ENCODE assay signal across 8 cellular contexts in genomic region chr7:77331938-77332695, GRCh38.
DNase-seq lines count a peak whose midpoint lies in the region; ATAC-seq, FAIRE-seq and TF ChIP-seq lines count a peak whose summit lies in the region.

No MANE protein-coding gene starts in this region.

- no peak overlapping the region for H3K4me2 ChIP-seq in H1 (ENCODE audit: insufficient read depth in 1 of 2, low read depth in 2 of 2, low read length in 2 of 2)

- no peak for TF ChIP-seq EP300 in H1 (IDR thresholded peaks at IDR 0.05; ENCODE audit: borderline replicate concordance in 1 of 2, low read depth in 2 of 2, low read length in 2 of 2)

- no peaks in the 10 kb centered on the region for H3K27me3 ChIP-seq in H1 (replicated peaks in 1 of 4; ENCODE audit: control insufficient read depth in 3 of 4, extremely low read depth in 1 of 4, insufficient read depth in 3 of 4, low read length in 3 of 4)

- no peak overlapping the region for H2BK12ac ChIP-seq in H1 (ENCODE audit: low read depth, low read length)

- H3K27ac ChIP-seq in VCaP, result no peak overlapping the region
- no peak overlapping the region for H3K27ac ChIP-seq in H1 (ENCODE audit: low read depth, low read length)
- no peak overlapping the region for H3K27ac ChIP-seq in substantia nigra (ENCODE audit: low read depth, low read length, poor library complexity, severe bottlenecking)

- H4K8ac ChIP-seq in H1 (ENCODE audit: extremely low read depth, insufficient read depth, low read length), result no peak overlapping the region

- no peak overlapping the region for H2BK20ac ChIP-seq in H1 (ENCODE audit: low read length)

- FAIRE-seq in H1 (lab: Jason Lieb, UNC), result peak; percentile 79

- H2AFZ ChIP-seq in H1 (ENCODE audit: low read length), result no peak overlapping the region

- no peak overlapping the region for H3K14ac ChIP-seq in H1 (ENCODE audit: insufficient read length)

- H3K23me2 ChIP-seq in H1 (ENCODE audit: low read depth, low read length), result 0 out of 2 replicates have a peak, but pooled peaks cover 3% of the 10 kb centered on the region

- DNase-seq in D341Med (ENCODE audit: low spot score) (peak; percentile 86), NCI-H2196 treated with DMSO at 0.1 percent for 48 hours (lab: John Stamatoyannopoulos, UW; ENCODE audit: unreplicated experiment) (peak; percentile 72), H1 (ENCODE audit: low read depth in 1 of 2, low spot score in 2 of 2) (peak in 1 of 2 experiments; percentile 15), midbrain (lab: John Stamatoyannopoulos, UW) (peak; percentile 86), substantia nigra (lab: John Stamatoyannopoulos, UW) (peak in 33 of 49 donors; percentile 7 to 79 (median 35))

- H2BK5ac ChIP-seq in H1 (ENCODE audit: low read depth, low read length), result no peak overlapping the region

- no peak overlapping the region for H3K23ac ChIP-seq in H1 (ENCODE audit: insufficient read length)

- 59% methylated on average over 3 of the region's 3 CpGs; no CpG with 5 or more reads in 1 of the 2 experiments for whole genome bisulfite sequencing in H1 (ENCODE audit: extremely low coverage in 1 of 2, insufficient coverage in 1 of 2, insufficient read length in 1 of 2, insufficient replicate concordance in 2 of 2, low coverage in 1 of 2, low lambda C conversion rate in 2 of 2, missing lambda C conversion rate in 1 of 2), 2 experiments

- H3K18ac ChIP-seq in H1 (ENCODE audit: extremely low read depth, low read length), result no peak overlapping the region

- no peaks in the 10 kb centered on the region for H3K36me3 ChIP-seq in H1 (ENCODE audit: control insufficient read depth in 2 of 4, insufficient read depth in 4 of 4, low read length in 3 of 4)

- H3K4ac ChIP-seq in H1 (replicated peaks; ENCODE audit: insufficient read length, low read depth, low read length), result no peak overlapping the region

- H3K4me1 ChIP-seq in H1 (replicated peaks in 1 of 4; ENCODE audit: control insufficient read depth in 3 of 4, insufficient read depth in 4 of 4, low read length in 3 of 4), result peaks cover 0 to 10% (median 5%) of the 10 kb centered on the region in 4 experiments; a peak in 5 of 7 replicates

- peak; percentile 84 to 89 for TF ChIP-seq RAD21 in H1 (IDR thresholded peaks at IDR 0.05 in 1 of 2, conservative IDR thresholded peaks at IDR 0.05 in 1 of 2; ENCODE audit: low read depth in 2 of 2, low read length in 2 of 2)

- ATAC-seq in GM19351 (IDR thresholded peaks at IDR 0.05; ENCODE audit: unreplicated experiment), result peak; percentile 68
- peak; percentile 67 for ATAC-seq in HG03342 (IDR thresholded peaks at IDR 0.05; ENCODE audit: unreplicated experiment)

- H3K79me2 ChIP-seq in H1 (ENCODE audit: control insufficient read depth in 1 of 2, insufficient read depth in 2 of 2, low read length in 2 of 2), result no peaks in the 10 kb centered on the region

- H3K56ac ChIP-seq in H1 (replicated peaks; ENCODE audit: insufficient read length, low read depth, low read length), result no peak overlapping the region

- no peaks in the 10 kb centered on the region for H4K20me1 ChIP-seq in H1 (replicated peaks in 1 of 2; ENCODE audit: control insufficient read depth in 1 of 2, insufficient read depth in 2 of 2, low read length in 2 of 2)

- no peaks in the 10 kb centered on the region for H3K79me1 ChIP-seq in H1 (ENCODE audit: low read depth, low read length)

- no peak overlapping the region for H4K5ac ChIP-seq in H1 (ENCODE audit: insufficient read length, low read depth, low read length)

- H3K4me3 ChIP-seq in H1 (ENCODE audit: extremely low read depth in 1 of 4, insufficient read depth in 2 of 4, low read depth in 3 of 4, low read length in 4 of 4), result no peak overlapping the region

- POLR2A ChIA-PET in H1 (lab: Charles Lee; ENCODE audit: partially characterized antibody), result interaction anchor here (0.6 kb wide), 1 partner anchor 66 kb away, joined by 3 read pairs; no protein-coding TSS in a partner anchor

- H3K9me3 ChIP-seq in H1 (ENCODE audit: insufficient read depth in 2 of 2, low read depth in 1 of 2, low read length in 1 of 2), result no peaks in the 10 kb centered on the region

- TF ChIP-seq POLR2A in H1 (IDR thresholded peaks at IDR 0.05; ENCODE audit: control extremely low read depth in 1 of 2, low read depth in 2 of 2, low read length in 2 of 2), result no peak

- no peak overlapping the region for H2BK15ac ChIP-seq in H1 (ENCODE audit: low read length)

- no peak overlapping the region for H4K91ac ChIP-seq in H1 (replicated peaks; ENCODE audit: insufficient read length, low read length)

- TF ChIP-seq CTCF in VCaP (conservative IDR thresholded peaks at IDR 0.05) (peak; percentile 90), H1 (IDR thresholded peaks at IDR 0.05; ENCODE audit: control extremely low read depth in 1 of 3, insufficient read depth in 1 of 3, low read depth in 1 of 3, low read length in 3 of 3) (peak; percentile 19 to 77 (median 64))

- H3K9ac ChIP-seq in H1 (replicated peaks in 1 of 4; ENCODE audit: extremely low read depth in 1 of 4, low read depth in 3 of 4, low read length in 3 of 4), result no peak overlapping the region

- CTCF ChIA-PET in H1 (lab: Charles Lee; ENCODE audit: partially characterized antibody), result interaction anchor here (0.6 to 2.2 kb wide), 13 partner anchors 11 to 941 kb away, joined by 3 to 15 read pairs (median 4); no protein-coding TSS in a partner anchor

- H2AK5ac ChIP-seq in H1 (ENCODE audit: low read depth, low read length), result no peak overlapping the region

- H2BK120ac ChIP-seq in H1 (replicated peaks; ENCODE audit: low read depth, low read length), result no peak overlapping the region

TF ChIP-seq in H1, 55 proteins besides CTCF, POLR2A, EP300 and RAD21:
- TF ChIP-seq EGR1 (IDR thresholded peaks at IDR 0.05; ENCODE audit: borderline replicate concordance, low read depth, low read length) (peak; percentile 98), GABPA (IDR thresholded peaks at IDR 0.05; ENCODE audit: borderline replicate concordance, insufficient read depth, low read length) (no peak)
